12 cellular contexts compared by ENCODE assay signal in the genomic region with DNA sequence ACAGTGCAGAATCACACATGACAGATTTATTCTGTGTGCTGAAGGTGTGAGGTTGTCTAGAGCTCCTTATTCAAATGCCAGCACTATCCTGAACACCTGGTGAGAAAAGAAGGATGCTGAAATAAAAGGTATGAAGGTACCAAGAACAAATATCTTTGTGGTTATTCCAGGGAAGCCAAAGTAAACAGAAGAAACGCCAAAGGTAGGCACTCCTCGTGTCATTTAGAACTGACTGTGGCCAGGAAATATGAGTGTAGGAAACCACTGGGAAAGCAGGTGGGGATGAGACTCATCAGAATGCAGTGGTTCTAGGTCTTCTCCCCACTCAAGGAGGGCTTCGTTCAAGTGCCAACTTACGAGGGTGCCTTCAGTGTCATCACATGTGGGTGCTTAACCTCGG.
"Had no signal": no experiment of that assay in that cellular context is flagged by ENCODE, and none has a peak within 500 bp of the region (broad histone marks: within the 10 kb centered on the region; RNA-seq: fewer than 3 reads in every experiment).

No MANE protein-coding gene starts in this region.

- H3K4me1 Mint-ChIP-seq: mesothelial cell of epicardium, nephron had no signal

- H3K36me3 Mint-ChIP-seq: mesothelial cell of epicardium had no signal

- H3K4me3 Mint-ChIP-seq: mesothelial cell of epicardium; nephron; T-helper 1 cell treated with Interleukin-12 subunit alpha and Interleukin-12 subunit beta and Interleukin-4 antibody, amounts not matched to agents 30 μg/mL and 1 μg/mL, for 36 hours had no signal

- H3K27ac Mint-ChIP-seq: mesothelial cell of epicardium; nephron; T-helper 1 cell treated with Interleukin-12 subunit alpha and Interleukin-12 subunit beta and Interleukin-4 antibody, amounts not matched to agents 30 μg/mL and 1 μg/mL, for 36 hours had no signal

- ATAC-seq: activated naive CD4-positive, alpha-beta T cell treated with anti-CD3 and anti-CD28 coated beads, Interleukin-2, amount 50 U/mL, for 72 hours; left colon had no signal

- DNase-seq: activated CD4-positive, CD25-positive, alpha-beta regulatory T cell treated with anti-CD3 and anti-CD28 coated beads, Interleukin-2, amount 50 U/mL, for 72 hours; activated gamma-delta T cell treated with Interleukin-2 at 50 U/mL for 16 hours; adrenal gland; effector CD8-positive, alpha-beta T cell; left colon; occipital lobe; stimulated activated naive CD4-positive, alpha-beta T cell treated with Interleukin-2 at 50 U/mL for 16 hours; tibial artery had no signal

- H3K9me3 Mint-ChIP-seq: activated naive CD4-positive, alpha-beta T cell treated with anti-CD3 and anti-CD28 coated beads, Interleukin-2, amount 50 U/mL, for 72 hours; mesothelial cell of epicardium; nephron; T-helper 1 cell treated with Interleukin-12 subunit alpha and Interleukin-12 subunit beta and Interleukin-4 antibody, amounts not matched to agents 30 μg/mL and 1 μg/mL, for 36 hours had no signal
